9 cellular contexts compared by ENCODE assay signal in genomic region chr1:244231572-244232315, GRCh38.
DNase-seq lines count a peak whose midpoint lies in the region; ATAC-seq and TF ChIP-seq lines count a peak whose summit lies in the region.
"Had no signal": no experiment of that assay in that cellular context is flagged by ENCODE, and none has a peak within 500 bp of the region (broad histone marks: within the 10 kb centered on the region; RNA-seq: fewer than 3 reads in every experiment).

No MANE protein-coding gene starts in this region.

- in situ Hi-C loops in transverse colon (cut with MboI; ENCODE audit: low pct_ligation_motif_present in 1 of 4, low pct_unique_long_range_greater_than_20kb in 1 of 4, low sequenced_read_pairs in 3 of 4) = no loop called here

- H3K36me3 ChIP-seq in ovary (no peaks in the 10 kb centered on the region), testis (ENCODE audit: low read depth, missing control alignments) (no peaks in the 10 kb centered on the region), transverse colon (no peaks in the 10 kb centered on the region)
- H3K36me3 ChIP-seq: adrenal gland had no signal

- TF ChIP-seq CTCF in dorsolateral prefrontal cortex (IDR thresholded peaks at IDR 0.05 in 54 of 56, conservative IDR thresholded peaks at IDR 0.05 in 2 of 56; ENCODE audit: low read depth in 1 of 56, partially characterized antibody in 56 of 56) = no peak
- TF ChIP-seq CTCF in ovary (IDR thresholded peaks at IDR 0.05) = no peak
- no peak for TF ChIP-seq CTCF in testis (IDR thresholded peaks at IDR 0.05)
- TF ChIP-seq CTCF in transverse colon (IDR thresholded peaks at IDR 0.05) = no peak

- peak overlapping the region; percentile 7 to 65 (median 47) for H3K4me3 ChIP-seq in dorsolateral prefrontal cortex
- H3K4me3 ChIP-seq in ovary = no peak overlapping the region
- no peak overlapping the region for H3K4me3 ChIP-seq in testis
- H3K4me3 ChIP-seq in transverse colon = peak overlapping the region in 1 of 4 donors; percentile 26
- H3K4me3 ChIP-seq: adrenal gland had no signal

- DNase-seq in ELF-1 (ENCODE audit: low read depth, low spot score) (peak; percentile 20), NCI-H2227 (lab: John Stamatoyannopoulos, UW; ENCODE audit: unreplicated experiment) (peak; percentile 31), dorsolateral prefrontal cortex (peak in 3 of 10 donors; percentile 16 to 37 (median 34)), ovary (peak in 3 of 5 donors; percentile 10 to 36 (median 21)), testis (no peak), transverse colon (no peak)
- DNase-seq in stimulated activated CD4-positive, alpha-beta T cell treated with anti-CD3 and anti-CD28 coated beads, Interleukin-2, amount 100 ng/mL, for 24 hours = no peak

- TF ChIP-seq POLR2A in ovary (IDR thresholded peaks at IDR 0.05) = no peak
- no peak for TF ChIP-seq POLR2A in testis (IDR thresholded peaks at IDR 0.05)
- TF ChIP-seq POLR2A in transverse colon (IDR thresholded peaks at IDR 0.05) = no peak

- H3K4me1 ChIP-seq in ovary (ENCODE audit: insufficient read depth) (peaks cover 2% of the 10 kb centered on the region), testis (no peaks in the 10 kb centered on the region), transverse colon (no peaks in the 10 kb centered on the region)
- H3K4me1 ChIP-seq: adrenal gland had no signal

- intact Hi-C loops in dorsolateral prefrontal cortex (cut with DNase I) (no loop called here), ovary (cut with DNase I) (no loop called here), testis (cut with DNase I; ENCODE audit: low total_unique reads) (no loop called here), transverse colon (cut with DNase I; ENCODE audit: low total_unique reads) (no loop called here)

- no peak overlapping the region for H3K27ac ChIP-seq in dorsolateral prefrontal cortex
- H3K27ac ChIP-seq in ovary = no peak overlapping the region
- no peak overlapping the region for H3K27ac ChIP-seq in testis
- no peak overlapping the region for H3K27ac ChIP-seq in transverse colon
- H3K27ac ChIP-seq: adrenal gland had no signal

- no peak for TF ChIP-seq EP300 in ovary (IDR thresholded peaks at IDR 0.05)
- no peak for TF ChIP-seq EP300 in transverse colon (IDR thresholded peaks at IDR 0.05; ENCODE audit: low read depth)

- no peaks in the 10 kb centered on the region for H3K27me3 ChIP-seq in dorsolateral prefrontal cortex
- no peaks in the 10 kb centered on the region for H3K27me3 ChIP-seq in ovary
- H3K27me3 ChIP-seq in testis = no peaks in the 10 kb centered on the region
- no peaks in the 10 kb centered on the region for H3K27me3 ChIP-seq in transverse colon

- H3K9me3 ChIP-seq in ovary (no peaks in the 10 kb centered on the region), testis (no peaks in the 10 kb centered on the region), transverse colon (no peaks in the 10 kb centered on the region)
- H3K9me3 ChIP-seq: adrenal gland had no signal

- ATAC-seq in HG03095 (IDR thresholded peaks at IDR 0.05; ENCODE audit: unreplicated experiment) = no peak

- 22 to 28% (median 23%) methylated on average over 27 of the region's 27 CpGs for WGBS in ovary, 3 donors
- 33 to 48% methylated on average over 23 to 27 of the region's 27 CpGs for WGBS in testis, 2 donors
- 34 to 50% methylated on average over 5 to 27 of the region's 27 CpGs for WGBS in transverse colon (ENCODE audit: low coverage in 1 of 2), 2 donors

Comparison
In these comparisons a context has a peak if more than half of its experiments do, and no peak if none do; other contexts are left out.
1. DNase-seq: peak in ELF-1 (single experiment), NCI-H2227 (single experiment) and ovary (3 of 5); none in testis (single experiment), transverse colon (single experiment) and stimulated activated CD4-positive, alpha-beta T cell treated with anti-CD3 and anti-CD28 coated beads, Interleukin-2, amount 100 ng/mL, for 24 hours (0 of 2).
2. H3K4me3 ChIP-seq: peak in dorsolateral prefrontal cortex (59 of 59); none in ovary (single experiment) and testis (0 of 2).